Comparison of ENCODE assay signal across 15 cellular contexts in genomic region chrX:104122829-104123228, GRCh38. TPM values are rescaled to one million over a fixed set of nuclear protein-coding genes. Genes with fewer than 3 reads are reported as not detected.
DNase-seq lines count a peak whose midpoint lies in the region; ATAC-seq and TF ChIP-seq lines count a peak whose summit lies in the region.
"Had no signal": no experiment of that assay in that cellular context is flagged by ENCODE, and none has a peak within 500 bp of the region (broad histone marks: within the 10 kb centered on the region; RNA-seq: fewer than 3 reads in every experiment).

No MANE protein-coding gene starts in this region.

- CTCF ChIA-PET in CD8-positive, alpha-beta T cell (lab: Charles Lee): interaction anchor here (1.5 to 1.7 kb wide), 3 partner anchors 9 to 22 kb away, joined by 7 to 12 read pairs (median 8); no protein-coding TSS in a partner anchor

- no peak overlapping the region for H3K9ac ChIP-seq in Loucy (ENCODE audit: low read depth, low read length, poor library complexity, severe bottlenecking)

- H3K27ac ChIP-seq in CD8-positive, alpha-beta T cell (ENCODE audit: low read depth, low read length): peak overlapping the region; percentile 4
- H3K27ac ChIP-seq: esophagus squamous epithelium had no signal

- no peaks in the 10 kb centered on the region for H3K9me3 ChIP-seq in CD8-positive, alpha-beta T cell (ENCODE audit: low read length)
- H3K9me3 ChIP-seq in Loucy (ENCODE audit: insufficient read depth, low read depth, low read length): no peaks in the 10 kb centered on the region
- H3K9me3 ChIP-seq: esophagus squamous epithelium had no signal

- no peaks in the 10 kb centered on the region for H3K79me2 ChIP-seq in Loucy (ENCODE audit: insufficient read depth, low read length)

- H2AFZ ChIP-seq in Loucy (ENCODE audit: low read length): no peak overlapping the region

- H3K36me3 Mint-ChIP-seq in CD8-positive, alpha-beta T cell: peaks cover 8% of the 10 kb centered on the region
- H3K36me3 Mint-ChIP-seq in effector memory CD8-positive, alpha-beta T cell (ENCODE audit: insufficient read depth): peaks cover 3% of the 10 kb centered on the region

- peaks cover 10% of the 10 kb centered on the region for H3K4me1 ChIP-seq in CD8-positive, alpha-beta T cell (ENCODE audit: insufficient read depth, low read length)
- H3K4me1 ChIP-seq in Loucy (ENCODE audit: insufficient read depth, low read length, poor library complexity, severe bottlenecking): peaks cover 10% of the 10 kb centered on the region
- H3K4me1 ChIP-seq: esophagus squamous epithelium had no signal

- POLR2A ChIA-PET in CD8-positive, alpha-beta T cell (lab: Charles Lee): interaction anchor here (1.0 to 1.4 kb wide), 2 partner anchors 10 to 13 kb away, joined by 3 to 7 read pairs; partner anchors contain the start of gene ZCCHC18

- no peaks in the 10 kb centered on the region for H3K27me3 ChIP-seq in CD8-positive, alpha-beta T cell (ENCODE audit: insufficient read depth, low read length)
- H3K27me3 ChIP-seq in Loucy (ENCODE audit: insufficient read depth, low read length, poor library complexity, severe bottlenecking): no peaks in the 10 kb centered on the region

- H3K4me2 ChIP-seq in Loucy (ENCODE audit: low read depth, low read length, poor library complexity, severe bottlenecking): peak overlapping the region; percentile 57

- H3F3A ChIP-seq in Loucy (ENCODE audit: low read depth): no peaks in the 10 kb centered on the region

- DNase-seq in CD8-positive, alpha-beta T cell: peak in 1 of 7 experiments; percentile 16
- DNase-seq in effector memory CD8-positive, alpha-beta T cell: no peak
- DNase-seq in omental fat pad (ENCODE audit: low spot score) (no peak), mucosa of gallbladder (ENCODE audit: low spot score) (no peak)
- no peak for DNase-seq in central memory CD4-positive, alpha-beta T cell
- DNase-seq: caudate nucleus; esophagus squamous epithelium; HCEC 1CT; mesendoderm; NCI-H446; stimulated activated CD4-positive, alpha-beta T cell treated with anti-CD3 and anti-CD28 coated beads, Interleukin-2, amount 100 ng/mL, for 24 hours had no signal

- peak overlapping the region; percentile 94 for H3K27ac Mint-ChIP-seq in CD8-positive, alpha-beta T cell
- peak overlapping the region; percentile 51 to 93 for H3K27ac Mint-ChIP-seq in effector memory CD8-positive, alpha-beta T cell

- peak; percentile 96 for ATAC-seq in CD8-positive, alpha-beta T cell
- peak; percentile 70 for ATAC-seq in GM19043 (IDR thresholded peaks at IDR 0.05; ENCODE audit: low read depth, unreplicated experiment)
- ATAC-seq in effector memory CD8-positive, alpha-beta T cell (replicated peaks): peak; percentile 53
- ATAC-seq in GM21367 (IDR thresholded peaks at IDR 0.05; ENCODE audit: unreplicated experiment): no peak
- ATAC-seq in omental fat pad (ENCODE audit: low FRiP score): no peak

- no peaks in the 10 kb centered on the region for H4K20me1 ChIP-seq in Loucy (ENCODE audit: insufficient read depth, low read length, poor library complexity, severe bottlenecking)

- no peak overlapping the region for H3K4me3 ChIP-seq in CD8-positive, alpha-beta T cell (ENCODE audit: low read depth, low read length)
- no peak overlapping the region for H3K4me3 ChIP-seq in Loucy (ENCODE audit: low read length, poor library complexity, severe bottlenecking)
- H3K4me3 ChIP-seq: esophagus squamous epithelium had no signal

- H3K9me2 ChIP-seq in Loucy (replicated peaks; ENCODE audit: low read depth, low read length): no peaks in the 10 kb centered on the region

- H3K9me3 Mint-ChIP-seq in CD8-positive, alpha-beta T cell: no peaks in the 10 kb centered on the region
- H3K9me3 Mint-ChIP-seq in effector memory CD8-positive, alpha-beta T cell: no peaks in the 10 kb centered on the region

- peak overlapping the region; percentile 56 for H3K4me3 Mint-ChIP-seq in CD8-positive, alpha-beta T cell
- no peak overlapping the region for H3K4me3 Mint-ChIP-seq in effector memory CD8-positive, alpha-beta T cell

- intact Hi-C loops in CD8-positive, alpha-beta T cell (cut with DNase I, micrococcal nuclease): loop anchor here in 1 of 2 experiments (1.0 kb wide), 1 partner anchor 10 kb away; no protein-coding TSS in a partner anchor

- no peaks in the 10 kb centered on the region for H3K36me3 ChIP-seq in CD8-positive, alpha-beta T cell (ENCODE audit: insufficient read depth, low read length)
- no peaks in the 10 kb centered on the region for H3K36me3 ChIP-seq in Loucy (ENCODE audit: insufficient read depth, low read length)

- no peak for TF ChIP-seq CTCF in CD8-positive, alpha-beta T cell (IDR thresholded peaks at IDR 0.05)
- TF ChIP-seq CTCF in Loucy (conservative IDR thresholded peaks at IDR 0.05; ENCODE audit: low read length) (no peak), omental fat pad (IDR thresholded peaks at IDR 0.05) (no peak)

- H3K4me1 Mint-ChIP-seq in CD8-positive, alpha-beta T cell (ENCODE audit: low read depth): peaks cover 38% of the 10 kb centered on the region
- peaks cover 7 to 13% of the 10 kb centered on the region in 2 donors for H3K4me1 Mint-ChIP-seq in effector memory CD8-positive, alpha-beta T cell (ENCODE audit: low read depth in 2 of 2)

- H3K27me3 Mint-ChIP-seq in CD8-positive, alpha-beta T cell (ENCODE audit: low read depth): no peaks in the 10 kb centered on the region
- no peaks in the 10 kb centered on the region for H3K27me3 Mint-ChIP-seq in effector memory CD8-positive, alpha-beta T cell

RNA-seq across cellular contexts. Expression of gene ZCCHC18, which starts 10.5 kb away (rescaled TPM):
- total RNA-seq in CD8-positive, alpha-beta T cell: 1 to 10 TPM; 5.9 to 7.5 TPM
- total RNA-seq in omental fat pad: 1 to 10 TPM in 2 of 4 donors, under 1 TPM in 2; 0.31 to 5.0 (median 1.0) TPM
- 1.0 TPM for total RNA-seq in mucosa of gallbladder
- total RNA-seq: RPMI7951 had no signal

RNA-seq across cellular contexts. Expression of gene SLC25A53, which starts 34.0 kb away (rescaled TPM):
- total RNA-seq in CD8-positive, alpha-beta T cell: 1 to 10 TPM; 7.9 to 8.9 TPM
- total RNA-seq in omental fat pad (10 to 100 TPM; 12.9 to 19.9 (median 16.8) TPM), mucosa of gallbladder (14.5 TPM)

RNA-seq across cellular contexts. Expression of gene FAM199X, which starts 43.4 kb away (rescaled TPM):
- 10 to 100 TPM; 16.4 to 17.0 TPM for total RNA-seq in CD8-positive, alpha-beta T cell
- 10 to 100 TPM; 24.1 to 52.8 (median 35.9) TPM for total RNA-seq in omental fat pad
- 18.9 TPM for total RNA-seq in mucosa of gallbladder

RNA-seq across cellular contexts. Expression of gene TMSB15C, which starts 46.8 kb away (rescaled TPM):
- 1 to 10 TPM; 1.5 to 2.6 TPM for total RNA-seq in CD8-positive, alpha-beta T cell
- total RNA-seq in omental fat pad (1 to 10 TPM in 2 of 4 donors, under 1 TPM in 2; 0.60 to 4.9 (median 0.95) TPM), mucosa of gallbladder (2.4 TPM)

Comparison
In these comparisons a context has a peak if more than half of its experiments do, and no peak if none do; other contexts are left out.
1. ATAC-seq: peak in CD8-positive, alpha-beta T cell (single experiment), GM19043 (single experiment) and effector memory CD8-positive, alpha-beta T cell (single experiment); none in GM21367 (single experiment) and omental fat pad (single experiment).